In genomic region chr7:65007036-65007435, GRCh38 we compare ENCODE assay signal across 8 cellular contexts. TPM values are rescaled to one million over a fixed set of nuclear protein-coding genes. Genes with fewer than 3 reads are reported as not detected.
DNase-seq lines count a peak whose midpoint lies in the region; ATAC-seq and TF ChIP-seq lines count a peak whose summit lies in the region.
"Not testable (repeated sequence)": the region's sequence is repeated elsewhere in the genome, so short reads cannot be mapped to it uniquely, and the experiment has no call there.

No MANE protein-coding gene starts in this region.

- not testable (repeated sequence) for ATAC-seq in WTC11
- ATAC-seq in heart right ventricle, result peak in 1 of 8 donors; percentile 22
- ATAC-seq in natural killer cell, result peak; percentile 11 to 22 (median 12)

- intact Hi-C loops in CD14-positive monocyte (cut with micrococcal nuclease), result loop anchor here in 1 of 2 donors (10.0 kb wide), 1 partner anchor 102 kb away; the partner anchor contains the start of gene ZNF273
- intact Hi-C loops in heart right ventricle (cut with DNase I), result not testable (repeated sequence)
- intact Hi-C loops in natural killer cell (cut with micrococcal nuclease), result loop anchor here (5.0 to 10.0 kb wide), 3 partner anchors 75 to 368 kb away; partner anchors contain the start of genes ZNF138 and ZNF92

- POLR2A ChIA-PET in HEK293 (lab: Yijun Ruan, JAX) (interaction anchor here (0.5 to 2.2 kb wide), 12 partner anchors 12 to 444 kb away, joined by 3 to 34 read pairs (median 5); partner anchors contain the start of genes ZNF138, ZNF273, ZNF680 and ZNF92), WTC11 (lab: Charles Lee) (interaction anchor here (0.5 to 2.1 kb wide), 8 partner anchors 10 to 1840 kb away, joined by 3 to 15 read pairs (median 4); no protein-coding TSS in a partner anchor)

- peaks cover 40% of the 10 kb centered on the region for H3K4me1 Mint-ChIP-seq in CD14-positive monocyte
- peaks cover 23% of the 10 kb centered on the region for H3K4me1 Mint-ChIP-seq in WTC11
- peaks cover 45% of the 10 kb centered on the region for H3K4me1 Mint-ChIP-seq in brain
- H3K4me1 Mint-ChIP-seq in natural killer cell, result peaks cover 44 to 50% of the 10 kb centered on the region in 2 donors
- peaks cover 43% of the 10 kb centered on the region for H3K4me1 Mint-ChIP-seq in stimulated activated naive CD8-positive, alpha-beta T cell treated with anti-CD3 and anti-CD28 coated beads, Interleukin-15, Interleukin-2, amounts not matched to agents 100 ng/mL and 50 ng/mL, for 24 hours (ENCODE audit: low read depth)

- H3K36me3 ChIP-seq in HEK293 (ENCODE audit: control insufficient read depth in 2 of 2, insufficient read depth in 1 of 2, low read length in 2 of 2); heart right ventricle: not testable (repeated sequence)

- not testable (repeated sequence) for H3K4me1 ChIP-seq in HEK293 (ENCODE audit: control insufficient read depth, insufficient read depth, low read length)
- peaks cover 7 to 45% (median 37%) of the 10 kb centered on the region in 9 donors for H3K4me1 ChIP-seq in heart right ventricle

- H3K9me3 Mint-ChIP-seq in CD14-positive monocyte (peaks cover 9 to 29% (median 27%) of the 10 kb centered on the region in 7 donors), WTC11 (peaks cover 27% of the 10 kb centered on the region), brain (peaks cover 25 to 39% (median 30%) of the 10 kb centered on the region in 5 experiments)
- H3K9me3 Mint-ChIP-seq in natural killer cell, result not testable (repeated sequence)
- H3K9me3 Mint-ChIP-seq in stimulated activated naive CD8-positive, alpha-beta T cell treated with anti-CD3 and anti-CD28 coated beads, Interleukin-15, Interleukin-2, amounts not matched to agents 100 ng/mL and 50 ng/mL, for 24 hours, result peaks cover 11% of the 10 kb centered on the region

- peak overlapping the region; percentile 98 to 100 (median 99) for H3K27ac Mint-ChIP-seq in CD14-positive monocyte
- peak overlapping the region; percentile 40 for H3K27ac Mint-ChIP-seq in WTC11
- peak overlapping the region; percentile 98 to 99 (median 99) for H3K27ac Mint-ChIP-seq in brain
- H3K27ac Mint-ChIP-seq in natural killer cell, result peak overlapping the region; percentile 93 to 96
- peak overlapping the region; percentile 77 for H3K27ac Mint-ChIP-seq in stimulated activated naive CD8-positive, alpha-beta T cell treated with anti-CD3 and anti-CD28 coated beads, Interleukin-15, Interleukin-2, amounts not matched to agents 100 ng/mL and 50 ng/mL, for 24 hours

- H3K27me3 ChIP-seq in heart right ventricle, result not testable (repeated sequence)

- CTCF ChIA-PET in HEK293 (lab: Yijun Ruan, JAX), result interaction anchor here (1.4 kb wide), 1 partner anchor 56 kb away, joined by 3 read pairs; no protein-coding TSS in a partner anchor
- CTCF ChIA-PET in WTC11 (lab: Charles Lee), result interaction anchor here (1.0 to 1.9 kb wide), 4 partner anchors 31 to 119 kb away, joined by 3 to 10 read pairs (median 6); no protein-coding TSS in a partner anchor

- H3K27me3 Mint-ChIP-seq in CD14-positive monocyte (ENCODE audit: low read depth in 3 of 3); WTC11 (ENCODE audit: low read depth); natural killer cell (ENCODE audit: low read depth in 2 of 2); stimulated activated naive CD8-positive, alpha-beta T cell treated with anti-CD3 and anti-CD28 coated beads, Interleukin-15, Interleukin-2, amounts not matched to agents 100 ng/mL and 50 ng/mL, for 24 hours: not testable (repeated sequence)
- H3K27me3 Mint-ChIP-seq in brain, result peaks cover 11% of the 10 kb centered on the region

- not testable (repeated sequence) for DNase-seq in CD14-positive monocyte (ENCODE audit: low spot score); WTC11 (ENCODE audit: low spot score); heart right ventricle; natural killer cell
- peak; percentile 44 for DNase-seq in NOMO-1 treated with DMSO at 0.1 percent for 48 hours (lab: John Stamatoyannopoulos, UW; ENCODE audit: unreplicated experiment)

- H3K4me3 Mint-ChIP-seq in CD14-positive monocyte (peak overlapping the region; percentile 95 to 98), WTC11 (peak overlapping the region; percentile 93; the same call in 1 of the 2 replicates), brain (peak overlapping the region; percentile 98 to 99 (median 98)), natural killer cell (peak overlapping the region; percentile 95)
- peak overlapping the region; percentile 94 for H3K4me3 Mint-ChIP-seq in stimulated activated naive CD8-positive, alpha-beta T cell treated with anti-CD3 and anti-CD28 coated beads, Interleukin-15, Interleukin-2, amounts not matched to agents 100 ng/mL and 50 ng/mL, for 24 hours

- not testable (repeated sequence) for H3K4me3 ChIP-seq in HEK293 (ENCODE audit: low read depth, low read length)
- peak overlapping the region in 9 of 10 donors; percentile 60 to 91 (median 75) for H3K4me3 ChIP-seq in heart right ventricle

- H3K36me3 Mint-ChIP-seq in CD14-positive monocyte (peaks cover 28 to 29% of the 10 kb centered on the region in 2 donors), WTC11 (peaks cover 19% of the 10 kb centered on the region), brain (peaks cover 41% of the 10 kb centered on the region)
- not testable (repeated sequence) for H3K36me3 Mint-ChIP-seq in natural killer cell
- peaks cover 32% of the 10 kb centered on the region for H3K36me3 Mint-ChIP-seq in stimulated activated naive CD8-positive, alpha-beta T cell treated with anti-CD3 and anti-CD28 coated beads, Interleukin-15, Interleukin-2, amounts not matched to agents 100 ng/mL and 50 ng/mL, for 24 hours (ENCODE audit: low read depth)

- H3K9me3 ChIP-seq in HEK293 (ENCODE audit: control insufficient read depth, insufficient read depth, low read depth, low read length); heart right ventricle: not testable (repeated sequence)

- WGBS in heart right ventricle, 2 donors, result 61 to 63% methylated on average over 4 of the region's 4 CpGs

- not testable (repeated sequence) for TF ChIP-seq CTCF in CD14-positive monocyte (IDR thresholded peaks at IDR 0.05); HEK293 (tag by site-specific recombination; IDR thresholded peaks at IDR 0.05); WTC11 (IDR thresholded peaks at IDR 0.05); brain (conservative IDR thresholded peaks at IDR 0.05); heart right ventricle (IDR thresholded peaks at IDR 0.05); natural killer cell (IDR thresholded peaks at IDR 0.05)

- not testable (repeated sequence) for H3K27ac ChIP-seq in HEK293 (ENCODE audit: extremely low read depth, low read depth, low read length)
- H3K27ac ChIP-seq in heart right ventricle, result peak overlapping the region in 9 of 10 donors; percentile 68 to 95 (median 87)

TF ChIP-seq in HEK293, 187 proteins besides CTCF, POLR2A, EP300 and RAD21:
- peak; percentile 13; the same call in 1 of the 2 replicates for TF ChIP-seq ZNF335 (tag by site-specific recombination; conservative IDR thresholded peaks at IDR 0.05)

RNA-seq across cellular contexts. Expression of gene ERV3-1, which starts 0.5 kb away (rescaled TPM):
- 1 to 10 TPM; 2.1 to 7.9 TPM for polyA plus RNA-seq in CD14-positive monocyte
- total RNA-seq in WTC11 (2021), result 10.2 to 12.1 TPM (median 11.5 TPM) in 3 replicates
- 13.5 TPM for polyA plus RNA-seq in brain (ENCODE audit: insufficient read depth, low read depth, low replicate concordance)
- 1 to 10 TPM; 4.6 to 9.3 (median 6.7) TPM for total RNA-seq in heart right ventricle
- polyA plus RNA-seq in heart right ventricle, result 1 to 10 TPM; 2.0 to 3.0 TPM
- total RNA-seq in natural killer cell, result 10 to 100 TPM; 26.3 to 35.1 (median 34.2) TPM

RNA-seq across cellular contexts. Expression of gene ZNF117, which starts 16.2 kb away (rescaled TPM):
- polyA plus RNA-seq in CD14-positive monocyte (under 1 TPM; 0.37 to 0.64 TPM), brain (ENCODE audit: insufficient read depth, low read depth, low replicate concordance) (1.1 TPM), heart right ventricle (1 to 10 TPM; 1.8 to 8.3 TPM)
- total RNA-seq in WTC11 (2021) (7.0 to 9.2 TPM (median 8.6 TPM) in 3 replicates), heart right ventricle (1 to 10 TPM; 2.1 to 4.6 (median 3.1) TPM), natural killer cell (10 to 100 TPM in 1 of 3 donors, 1 to 10 TPM in 2; 5.2 to 12.7 (median 6.6) TPM)

Comparison
In these comparisons a context has a peak if more than half of its experiments do, and no peak if none do; other contexts are left out.
1. H3K27ac Mint-ChIP-seq: peak in every context shown above with its lines; median percentile 99 in CD14-positive monocyte; 99 in brain; 94 in natural killer cell; 77 in stimulated activated naive CD8-positive, alpha-beta T cell treated with anti-CD3 and anti-CD28 coated beads, Interleukin-15, Interleukin-2, amounts not matched to agents 100 ng/mL and 50 ng/mL, for 24 hours; 40 in WTC11.